Comparison of ENCODE assay signal across 8 cellular contexts in genomic region chr6:130513770-130514169, GRCh38.
DNase-seq lines count a peak whose midpoint lies in the region; ATAC-seq and TF ChIP-seq lines count a peak whose summit lies in the region.

No MANE protein-coding gene starts in this region.

- TF ChIP-seq POLR2A in IMR-90 (IDR thresholded peaks at IDR 0.05; ENCODE audit: low read depth, low read length) = no peak

- H3K4ac ChIP-seq in IMR-90 (ENCODE audit: low read depth, low read length) = no peak overlapping the region
- no peak overlapping the region for H3K4ac ChIP-seq in mesendoderm (ENCODE audit: low read depth, low read length)

- peak overlapping the region in 5 of 11 experiments; percentile 9 to 52 (median 24); a peak in 4 of 22 replicates for H3K9ac ChIP-seq in BLaER1 treated with 17β-estradiol and CSF1 and Interleukin-3, amounts not matched to agents 10 nM and 100 nM
- H3K9ac ChIP-seq in IMR-90 (ENCODE audit: low read depth, low read length) = no peak overlapping the region
- no peak overlapping the region for H3K9ac ChIP-seq in mesendoderm (ENCODE audit: low read length)

- peaks cover 70% of the 10 kb centered on the region for H3K4me1 Mint-ChIP-seq in activated T-cell treated with anti-CD3 and anti-CD28 coated beads, Interleukin-2, amount 50 U/mL, for 24 hours (ENCODE audit: low read depth)

- ATAC-seq in GM19452 (IDR thresholded peaks at IDR 0.05; ENCODE audit: unreplicated experiment) (peak; percentile 65), IMR-90 (ENCODE audit: low read depth) (peak; percentile 72)

- H3K36me3 ChIP-seq in BLaER1 treated with 17β-estradiol and CSF1 and Interleukin-3, amounts not matched to agents 10 nM and 100 nM = no peaks in the 10 kb centered on the region; a peak in 1 of 22 replicates
- no peaks in the 10 kb centered on the region for H3K36me3 ChIP-seq in IMR-90 (ENCODE audit: control insufficient read depth, insufficient read depth, low read length)
- no peaks in the 10 kb centered on the region for H3K36me3 ChIP-seq in mesendoderm (ENCODE audit: control insufficient read depth, insufficient read depth, low read length)

- peak overlapping the region in 10 of 11 experiments; percentile 26 to 71 (median 60); a peak in 18 of 22 replicates for H3K27ac ChIP-seq in BLaER1 treated with 17β-estradiol and CSF1 and Interleukin-3, amounts not matched to agents 10 nM and 100 nM
- no peak overlapping the region for H3K27ac ChIP-seq in IMR-90 (ENCODE audit: insufficient read depth, low read length)
- no peak overlapping the region for H3K27ac ChIP-seq in mesendoderm (ENCODE audit: low read depth, low read length)

- H3K27ac Mint-ChIP-seq in activated T-cell treated with anti-CD3 and anti-CD28 coated beads, Interleukin-2, amount 50 U/mL, for 24 hours = peak overlapping the region; percentile 88

- no peaks in the 10 kb centered on the region for H3K79me1 ChIP-seq in IMR-90 (ENCODE audit: low read depth in 1 of 2, low read length in 2 of 2)
- no peaks in the 10 kb centered on the region for H3K79me1 ChIP-seq in mesendoderm (ENCODE audit: low read length)

- 80% methylated on average over 1 of the region's 3 CpGs; no CpG with 5 or more reads in 1 of the 2 experiments for WGBS in IMR-90 (ENCODE audit: extremely low coverage in 2 of 2, insufficient read length in 1 of 2), 2 experiments
- no CpG with 5 or more reads among the region's 3 CpGs for WGBS in mesendoderm (ENCODE audit: extremely low coverage, insufficient coverage, low lambda C conversion rate)

- H4K5ac ChIP-seq in IMR-90 (ENCODE audit: low read depth, low read length) (no peak overlapping the region), mesendoderm (ENCODE audit: low read length) (no peak overlapping the region)

- H2BK5ac ChIP-seq in IMR-90 (ENCODE audit: low read depth, low read length, poor library complexity, severe bottlenecking) = no peak overlapping the region
- no peak overlapping the region for H2BK5ac ChIP-seq in mesendoderm (ENCODE audit: low read length)

- no peaks in the 10 kb centered on the region for H3K9me1 ChIP-seq in IMR-90 (ENCODE audit: insufficient read depth, low read length)

- DNase-seq in IMR-90 = peak; percentile 65
- no peak for DNase-seq in activated T-cell treated with anti-CD3 and anti-CD28 coated beads, Interleukin-2, amount 50 U/mL, for 24 hours
- DNase-seq in left kidney (ENCODE audit: low read depth, low spot score) = peak; percentile 1
- DNase-seq in mesendoderm = no peak
- DNase-seq in head of caudate nucleus = no peak
- DNase-seq in cardiac septum (ENCODE audit: low spot score) = no peak

- peaks cover 0 to 44% (median 19%) of the 10 kb centered on the region in 11 experiments; a peak in 18 of 22 replicates for H3K9me3 ChIP-seq in BLaER1 treated with 17β-estradiol and CSF1 and Interleukin-3, amounts not matched to agents 10 nM and 100 nM (replicated peaks in 1 of 11)
- no peaks in the 10 kb centered on the region; the same call in 1 of the 2 replicates for H3K9me3 ChIP-seq in IMR-90 (ENCODE audit: control insufficient read depth, insufficient read depth, low read length)

- no peak overlapping the region for H3K56ac ChIP-seq in IMR-90 (ENCODE audit: extremely low read depth, insufficient read depth, low read length)
- H3K56ac ChIP-seq in mesendoderm (ENCODE audit: low read length) = no peak overlapping the region

- no peak overlapping the region for H3K14ac ChIP-seq in IMR-90 (replicated peaks; ENCODE audit: low read depth, low read length)

- CTCF ChIA-PET in IMR-90 (lab: Yijun Ruan, JAX) = no interaction called here

- H2BK120ac ChIP-seq in IMR-90 (ENCODE audit: low read depth, low read length) (no peak overlapping the region), mesendoderm (ENCODE audit: low read depth, low read length) (no peak overlapping the region)

- peaks cover 21% of the 10 kb centered on the region for H3K36me3 Mint-ChIP-seq in activated T-cell treated with anti-CD3 and anti-CD28 coated beads, Interleukin-2, amount 50 U/mL, for 24 hours (ENCODE audit: low read depth)

- H4K91ac ChIP-seq in IMR-90 (ENCODE audit: insufficient read depth, low read depth, low read length) = no peak overlapping the region

- TF ChIP-seq CTCF in IMR-90 (conservative IDR thresholded peaks at IDR 0.05; ENCODE audit: low read depth, low read length) = no peak

- H4K8ac ChIP-seq in IMR-90 (ENCODE audit: low read depth in 2 of 2, low read length in 2 of 2) (no peak overlapping the region), mesendoderm (ENCODE audit: low read depth, low read length) (no peak overlapping the region)

- H3K27me3 Mint-ChIP-seq in activated T-cell treated with anti-CD3 and anti-CD28 coated beads, Interleukin-2, amount 50 U/mL, for 24 hours = no peaks in the 10 kb centered on the region

- no peaks in the 10 kb centered on the region for H4K20me1 ChIP-seq in BLaER1 treated with 17β-estradiol and CSF1 and Interleukin-3, amounts not matched to agents 10 nM and 100 nM
- H4K20me1 ChIP-seq in IMR-90 (ENCODE audit: insufficient read depth, low read length) = no peaks in the 10 kb centered on the region

- H3K4me3 Mint-ChIP-seq in activated T-cell treated with anti-CD3 and anti-CD28 coated beads, Interleukin-2, amount 50 U/mL, for 24 hours = peak overlapping the region; percentile 6

- no peak overlapping the region for H2BK20ac ChIP-seq in IMR-90 (ENCODE audit: low read depth, low read length)

- peaks cover 16% of the 10 kb centered on the region for H3K9me3 Mint-ChIP-seq in activated T-cell treated with anti-CD3 and anti-CD28 coated beads, Interleukin-2, amount 50 U/mL, for 24 hours

- H2AK5ac ChIP-seq in IMR-90 (ENCODE audit: low read depth, low read length) (no peak overlapping the region), mesendoderm (ENCODE audit: low read length) (no peak overlapping the region)

- peak overlapping the region; percentile 50 to 80 (median 64) for H3K4me2 ChIP-seq in BLaER1 treated with 17β-estradiol and CSF1 and Interleukin-3, amounts not matched to agents 10 nM and 100 nM
- H3K4me2 ChIP-seq in IMR-90 (ENCODE audit: low read depth, low read length) = peak overlapping the region; percentile 43; the same call in 1 of the 2 replicates
- no peak overlapping the region for H3K4me2 ChIP-seq in mesendoderm (ENCODE audit: low read length)

- no peaks in the 10 kb centered on the region for H3K27me3 ChIP-seq in BLaER1 treated with 17β-estradiol and CSF1 and Interleukin-3, amounts not matched to agents 10 nM and 100 nM
- no peaks in the 10 kb centered on the region for H3K27me3 ChIP-seq in IMR-90 (ENCODE audit: control insufficient read depth, insufficient read depth, low read length)
- H3K27me3 ChIP-seq in mesendoderm (ENCODE audit: insufficient read depth, low read length, poor library complexity) = no peaks in the 10 kb centered on the region

- no peaks in the 10 kb centered on the region for H3K79me2 ChIP-seq in mesendoderm (ENCODE audit: control insufficient read depth, insufficient read depth, low read length)

- POLR2A ChIA-PET in IMR-90 (lab: Charles Lee; ENCODE audit: unreplicated experiment) = no interaction called here

- H3K23ac ChIP-seq in IMR-90 (ENCODE audit: low read depth, low read length) = no peak overlapping the region
- no peak overlapping the region for H3K23ac ChIP-seq in mesendoderm (ENCODE audit: low read length)

- no peak overlapping the region for H2AFZ ChIP-seq in IMR-90 (replicated peaks; ENCODE audit: low read length, poor library complexity)

- H2BK15ac ChIP-seq in IMR-90 (ENCODE audit: low read depth, low read length) (no peak overlapping the region), mesendoderm (replicated peaks; ENCODE audit: low read depth) (no peak overlapping the region)

- no TSS peak for BruUV-seq in IMR-90 (replicated peaks; lab: Mats Ljungman, UMichigan)

- in situ Hi-C loops in IMR-90 (cut with MboI; ENCODE audit: low sequenced_read_pairs) = no loop called here

- 0 out of 20 replicates have a peak overlapping the region, but pooled peaks of 1 of the 10 experiments have one; percentile 9 for H3K4me3 ChIP-seq in BLaER1 treated with 17β-estradiol and CSF1 and Interleukin-3, amounts not matched to agents 10 nM and 100 nM
- H3K4me3 ChIP-seq in IMR-90 (ENCODE audit: insufficient read depth, low read depth, low read length) (no peak overlapping the region), mesendoderm (ENCODE audit: low read length) (no peak overlapping the region)

- no peak overlapping the region for H2AK9ac ChIP-seq in IMR-90 (replicated peaks; ENCODE audit: low read depth, low read length, poor library complexity)

- intact Hi-C loops in IMR-90 (cut with micrococcal nuclease) (no loop called here), head of caudate nucleus (cut with DNase I) (no loop called here), cardiac septum (cut with DNase I) (no loop called here)

- peaks cover 20 to 40% (median 32%) of the 10 kb centered on the region in 10 experiments for H3K4me1 ChIP-seq in BLaER1 treated with 17β-estradiol and CSF1 and Interleukin-3, amounts not matched to agents 10 nM and 100 nM
- H3K4me1 ChIP-seq in IMR-90 (ENCODE audit: control insufficient read depth, insufficient read depth, low read length) (peaks cover 4% of the 10 kb centered on the region; the same call in 1 of the 2 replicates), mesendoderm (ENCODE audit: control insufficient read depth, low read depth, low read length) (no peaks in the 10 kb centered on the region)

- H3K18ac ChIP-seq in IMR-90 (ENCODE audit: low read depth, low read length) (no peak overlapping the region), mesendoderm (ENCODE audit: low read length) (no peak overlapping the region)

- no peak for TF ChIP-seq RAD21 in IMR-90 (IDR thresholded peaks at IDR 0.05; ENCODE audit: low read length)

- dilution Hi-C loops in IMR-90 (cut with HindIII; ENCODE audit: low sequenced_read_pairs, unreplicated experiment) = no loop called here

TF ChIP-seq in IMR-90, 13 proteins besides CTCF, POLR2A, EP300 and RAD21 (continues in another document):
- no peak for TF ChIP-seq RFX5 (IDR thresholded peaks at IDR 0.05; ENCODE audit: low read depth, low read length)
- no peak for TF ChIP-seq RCOR1 (IDR thresholded peaks at IDR 0.05; ENCODE audit: insufficient replicate concordance, low read length)
- TF ChIP-seq FOS (IDR thresholded peaks at IDR 0.05; ENCODE audit: low read depth, low read length) = no peak
- no peak for TF ChIP-seq CEBPB (IDR thresholded peaks at IDR 0.05; ENCODE audit: low read depth, low read length)
- no peak for TF ChIP-seq ELK1 (IDR thresholded peaks at IDR 0.05; ENCODE audit: borderline replicate concordance, low read depth, low read length)
- no peak for TF ChIP-seq SMC3 (IDR thresholded peaks at IDR 0.05; ENCODE audit: low read depth, low read length)

Comparison
In these comparisons a context has a peak if more than half of its experiments do, and no peak if none do; other contexts are left out.
1. H3K27ac ChIP-seq: peak in BLaER1 treated with 17β-estradiol and CSF1 and Interleukin-3, amounts not matched to agents 10 nM and 100 nM (10 of 11); none in IMR-90 (single experiment) and mesendoderm (single experiment).
2. DNase-seq: peak in IMR-90 (single experiment) and left kidney (single experiment); none in activated T-cell treated with anti-CD3 and anti-CD28 coated beads, Interleukin-2, amount 50 U/mL, for 24 hours (single experiment), mesendoderm (single experiment), head of caudate nucleus (0 of 42) and cardiac septum (single experiment).